ENCODE assay signal across 13 cellular contexts in genomic region chr12:56162468-56163290, GRCh38. TPM values are rescaled to one million over a fixed set of nuclear protein-coding genes. Genes with fewer than 3 reads are reported as not detected.
DNase-seq lines count a peak whose midpoint lies in the region; ATAC-seq and TF ChIP-seq lines count a peak whose summit lies in the region.
"Had no signal": no experiment of that assay in that cellular context is flagged by ENCODE, and none has a peak within 500 bp of the region (broad histone marks: within the 10 kb centered on the region; RNA-seq: fewer than 3 reads in every experiment).

No MANE protein-coding gene starts in this region.

- H3K4me1 ChIP-seq in H9 (ENCODE audit: insufficient read depth, low read length): peaks cover 5% of the 10 kb centered on the region; the same call in 1 of the 2 replicates
- peaks cover 13 to 42% of the 10 kb centered on the region in 2 donors for H3K4me1 ChIP-seq in muscle layer of duodenum (ENCODE audit: control insufficient read depth in 1 of 2, insufficient read depth in 2 of 2, low read length in 2 of 2)

- ATAC-seq in GM21360 (IDR thresholded peaks at IDR 0.05; ENCODE audit: unreplicated experiment): no peak
- ATAC-seq: upper lobe of right lung had no signal

- no peak overlapping the region for H4K8ac ChIP-seq in H9 (replicated peaks; ENCODE audit: insufficient read length, low read depth, low read length)

- H3K4me3 Mint-ChIP-seq in H9: no peak overlapping the region; a peak in 1 of 5 replicates

- H3K4me3 ChIP-seq in AG10803 (ENCODE audit: low read length): 0 out of 2 replicates have a peak overlapping the region, but pooled peaks have one; percentile 9
- H3K4me3 ChIP-seq in muscle layer of duodenum (ENCODE audit: low read depth in 1 of 2, low read length in 2 of 2): no peak overlapping the region
- H3K4me3 ChIP-seq: lung, upper lobe of right lung had no signal

- H3K18ac ChIP-seq in H9 (ENCODE audit: insufficient read length, low read depth, low read length): no peak overlapping the region

- no peak overlapping the region for H2AFZ ChIP-seq in H9 (ENCODE audit: low read length)

- no peak overlapping the region for H4K91ac ChIP-seq in H9 (ENCODE audit: insufficient read length, low read depth, low read length)

- H3K9me3 Mint-ChIP-seq in H9: peaks cover 0 to 4% of the 10 kb centered on the region in 2 experiments; a peak in 3 of 5 replicates
- H3K9me3 Mint-ChIP-seq: activated T-helper 2 cell treated with anti-CD3 and anti-CD28 coated beads, Interferon-gamma antibody, Interleukin-2, Interleukin-4, amounts not matched to agents 10 μg/mL and 5 μg/mL and 100 μg/mL, durations not matched to agents 14 hours and 24 hours and 36 hours had no signal

- no peak overlapping the region for H2BK120ac ChIP-seq in H9 (ENCODE audit: low read depth, low read length, poor library complexity, severe bottlenecking)

- peaks cover 11% of the 10 kb centered on the region for H3K27me3 Mint-ChIP-seq in H9 (ENCODE audit: low read depth)

- peak overlapping the region; percentile 28 to 93 (median 85); a peak in 5 of 7 replicates for H3K27ac Mint-ChIP-seq in H9

- no peak for DNase-seq in AG10803 (ENCODE audit: low read depth)
- peak; percentile 66 for DNase-seq in H9
- DNase-seq in astrocyte of the hippocampus (ENCODE audit: low read depth, low spot score): peak; percentile 44
- no peak for DNase-seq in kidney glomerular epithelial cell (lab: John Stamatoyannopoulos, UW)
- DNase-seq in stimulated activated CD4-positive, alpha-beta T cell treated with anti-CD3 and anti-CD28 coated beads, Interleukin-15, amount 100 ng/mL, for 24 hours: no peak
- DNase-seq in NCI-H2107 (lab: John Stamatoyannopoulos, UW): no peak
- DNase-seq: DND-41, NCI-H446 treated with DMSO at 0.1 percent for 48 hours, upper lobe of right lung had no signal

- H2BK5ac ChIP-seq in H9 (ENCODE audit: insufficient read length, low read length): no peak overlapping the region

- no CpG with 5 or more reads among the region's 11 CpGs for WGBS in H9 (ENCODE audit: extremely low coverage, insufficient read length, low lambda C conversion rate)

- H3K4ac ChIP-seq in H9 (ENCODE audit: low read depth, low read length): no peak overlapping the region

- peaks cover 42 to 53% of the 10 kb centered on the region in 2 experiments for H3K4me1 Mint-ChIP-seq in H9

- peaks cover 9% of the 10 kb centered on the region for H3K23me2 ChIP-seq in H9 (ENCODE audit: insufficient read length, low read depth, low read length, poor library complexity, severe bottlenecking)

- H3K56ac ChIP-seq in H9 (ENCODE audit: insufficient read length, low read depth, low read length): no peak overlapping the region

- no peak overlapping the region for H2BK12ac ChIP-seq in H9 (ENCODE audit: insufficient read length, low read depth, low read length)

- H4K5ac ChIP-seq in H9 (ENCODE audit: insufficient read length, low read depth, low read length): no peak overlapping the region

- TF ChIP-seq CTCF in AG10803 (conservative IDR thresholded peaks at IDR 0.05; ENCODE audit: low read length) (no peak), H9 (conservative IDR thresholded peaks at IDR 0.05) (no peak)

- no peak overlapping the region for H3K9ac ChIP-seq in H9 (ENCODE audit: extremely low read depth, insufficient read length, low read length)

- peaks cover 51 to 69% of the 10 kb centered on the region in 2 donors for H3K36me3 ChIP-seq in muscle layer of duodenum (ENCODE audit: control insufficient read depth in 1 of 2, insufficient read depth in 2 of 2, low read length in 2 of 2)

- H3K9me3 ChIP-seq in H9 (ENCODE audit: control insufficient read depth, low read depth, low read length) (no peaks in the 10 kb centered on the region), muscle layer of duodenum (ENCODE audit: control insufficient read depth in 1 of 2, low read length in 2 of 2) (no peaks in the 10 kb centered on the region)
- H3K9me3 ChIP-seq: upper lobe of right lung had no signal

- no peak overlapping the region for H2BK20ac ChIP-seq in H9 (ENCODE audit: low read depth, low read length, poor library complexity, severe bottlenecking)

- no peak overlapping the region for H3T11ph ChIP-seq in H9 (ENCODE audit: low read length)

- H3K23ac ChIP-seq in H9 (ENCODE audit: insufficient read length, low read depth, low read length): no peak overlapping the region

- H2AK5ac ChIP-seq in H9 (ENCODE audit: insufficient read length, low read length): no peak overlapping the region

- H3K4me2 ChIP-seq in H9 (ENCODE audit: insufficient read depth, insufficient read length, low read length): no peak overlapping the region

- H3K27ac ChIP-seq in H9 (ENCODE audit: insufficient read length, low read depth, low read length) (no peak overlapping the region), muscle layer of duodenum (ENCODE audit: low read length) (peak overlapping the region; percentile 22)
- H3K27ac ChIP-seq: upper lobe of right lung had no signal

- H4K20me1 ChIP-seq in H9 (ENCODE audit: control insufficient read depth, insufficient read depth, insufficient read length): no peaks in the 10 kb centered on the region

- peaks cover 2% of the 10 kb centered on the region for H3K79me1 ChIP-seq in H9 (ENCODE audit: insufficient read depth, low read depth, low read length, poor library complexity, severe bottlenecking)

- peaks cover 64 to 88% (median 86%) of the 10 kb centered on the region in 3 experiments for H3K36me3 Mint-ChIP-seq in H9 (ENCODE audit: insufficient read depth in 1 of 3, low read depth in 3 of 3)

- H3K14ac ChIP-seq in H9 (ENCODE audit: insufficient read depth, low read length): no peak overlapping the region

- no peaks in the 10 kb centered on the region for H3K27me3 ChIP-seq in H9 (ENCODE audit: insufficient read depth, low read length)
- no peaks in the 10 kb centered on the region for H3K27me3 ChIP-seq in muscle layer of duodenum (ENCODE audit: low read depth, low read length)
- H3K27me3 ChIP-seq: upper lobe of right lung had no signal

- no peak overlapping the region for H2BK15ac ChIP-seq in H9 (ENCODE audit: low read depth, low read length)

- peaks cover 3% of the 10 kb centered on the region; the same call in 1 of the 2 replicates for H3K79me2 ChIP-seq in H9 (ENCODE audit: insufficient read depth, low read length)

RNA-seq across cellular contexts. Expression of gene MYL6, which starts 4.5 kb away (rescaled TPM):
- total RNA-seq in H9 (2021): 1,181 and 1,197 TPM in 2 replicates

RNA-seq across cellular contexts. Expression of gene MYL6B, which starts 10.3 kb away (rescaled TPM):
- total RNA-seq in H9 (2021): 165 and 168 TPM in 2 replicates

RNA-seq across cellular contexts. Expression of gene SMARCC2, which starts 26.6 kb away (rescaled TPM):
- total RNA-seq in H9 (2021): 85.0 and 86.9 TPM in 2 replicates

RNA-seq across cellular contexts. Expression of gene ESYT1, which starts 34.6 kb away (rescaled TPM):
- total RNA-seq in H9 (2021): 111 and 112 TPM in 2 replicates

RNA-seq across cellular contexts. Expression of gene ZC3H10, which starts 44.6 kb away (rescaled TPM):
- 8.9 and 9.4 TPM in 2 replicates for total RNA-seq in H9 (2021)

Comparison
In these comparisons a context has a peak if more than half of its experiments do, and no peak if none do; other contexts are left out.
1. DNase-seq: peak in H9 (single experiment) and astrocyte of the hippocampus (single experiment); none in AG10803 (single experiment), kidney glomerular epithelial cell (single experiment), stimulated activated CD4-positive, alpha-beta T cell treated with anti-CD3 and anti-CD28 coated beads, Interleukin-15, amount 100 ng/mL, for 24 hours (single experiment) and NCI-H2107 (single experiment).